ENCODE assay signal across 1 cellular context in genomic region chr14:94382099-94382498, GRCh38.
TF ChIP-seq lines count a peak whose summit lies in the region.

No MANE protein-coding gene starts in this region.

TF ChIP-seq in K562, 482 proteins besides CTCF, POLR2A, EP300 and RAD21:
- TF ChIP-seq EGR1 (conservative IDR thresholded peaks at IDR 0.05), result no peak
- peak; percentile 7 for TF ChIP-seq RBM25 (IDR thresholded peaks at IDR 0.05; ENCODE audit: low read depth, low read length, severe bottlenecking)
- TF ChIP-seq ZNF239 (CRISPR knock-in tag; IDR thresholded peaks at IDR 0.05), result peak; percentile 87
